Comparison of ENCODE assay signal across 28 cellular contexts in the genomic region with DNA sequence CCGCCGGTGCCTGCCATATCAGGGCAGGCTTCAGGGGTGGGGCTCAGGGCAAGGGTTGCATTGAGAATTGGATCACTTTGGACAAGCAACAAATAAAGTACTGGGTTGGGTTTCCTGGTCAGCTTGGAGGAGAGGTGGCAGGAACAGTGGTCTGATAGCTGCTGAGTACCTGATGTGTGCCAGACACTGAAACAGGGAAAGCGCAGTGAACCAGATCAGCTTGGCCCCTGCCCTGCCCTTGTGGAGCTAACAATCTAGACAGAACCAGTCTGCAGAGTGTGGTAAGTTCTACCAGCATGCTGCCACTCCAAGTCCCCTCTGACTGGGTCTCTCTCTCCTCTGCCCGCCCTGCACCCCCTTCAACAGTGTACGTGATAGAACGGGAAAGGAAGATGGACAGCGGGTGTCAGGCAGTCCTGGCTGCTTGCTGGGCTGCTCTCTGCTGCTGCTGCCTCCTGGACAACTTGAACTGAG. TPM values are rescaled to one million over a fixed set of nuclear protein-coding genes. Genes with fewer than 3 reads are reported as not detected.
DNase-seq lines count a peak whose midpoint lies in the region; ATAC-seq, FAIRE-seq and TF ChIP-seq lines count a peak whose summit lies in the region.
"Had no signal": no experiment of that assay in that cellular context is flagged by ENCODE, and none has a peak within 500 bp of the region (broad histone marks: within the 10 kb centered on the region; RNA-seq: fewer than 3 reads in every experiment).

No MANE protein-coding gene starts in this region.

- intact Hi-C loops in Right ventricle myocardium superior (cut with DNase I), result no loop called here

- FAIRE-seq in A549 (lab: Jason Lieb, UNC), result no peak
- FAIRE-seq: G401.6, islet of Langerhans had no signal

- WGBS in A549 (ENCODE audit: missing lambda C conversion rate), result 93% methylated on average over 7 of the region's 7 CpGs

- no peak overlapping the region for H3K9ac ChIP-seq in rectal smooth muscle tissue (ENCODE audit: low read length)

- no peak for TF ChIP-seq CTCF in A549 (IDR thresholded peaks at IDR 0.05)

- H3K9me3 ChIP-seq in A549, result no peaks in the 10 kb centered on the region
- H3K9me3 ChIP-seq: breast epithelium, lower lobe of right lung, ovary had no signal

- TF ChIP-seq POLR2A in A549 (IDR thresholded peaks at IDR 0.05; ENCODE audit: low read length), result no peak

- H3K4me2 ChIP-seq in A549, result no peak overlapping the region

- H3K4me1 ChIP-seq in A549 (0 out of 3 replicates have a peak, but pooled peaks cover 4% of the 10 kb centered on the region), rectal smooth muscle tissue (ENCODE audit: control insufficient read depth, insufficient read depth, low read length) (no peaks in the 10 kb centered on the region)
- H3K4me1 ChIP-seq: breast epithelium, lower lobe of right lung had no signal

- TF ChIP-seq RAD21 in A549 (conservative IDR thresholded peaks at IDR 0.05 in 1 of 2, IDR thresholded peaks at IDR 0.05 in 1 of 2), result no peak

- H3K4me3 ChIP-seq in A549 (no peak overlapping the region), rectal smooth muscle tissue (ENCODE audit: low read length) (peak overlapping the region; percentile 31)
- H3K4me3 ChIP-seq: breast epithelium, lower lobe of right lung, ovary had no signal

- DNase-seq in A549 (ENCODE audit: low read depth in 1 of 2, low spot score in 1 of 2) (no peak), Right ventricle myocardium superior (peak; percentile 57), left lobe of liver (ENCODE audit: low spot score) (no peak), middle frontal gyrus (ENCODE audit: extremely low spot score, low spot score) (no peak), NCI-H748 treated with DMSO at 0.1 percent for 48 hours (lab: John Stamatoyannopoulos, UW) (no peak), HEK293T (ENCODE audit: extremely low spot score) (no peak)
- DNase-seq: activated CD4-positive, alpha-beta T cell treated with anti-CD3 and anti-CD28 coated beads for 4 hours; activated effector memory CD4-positive, alpha-beta T cell treated with Interleukin-2 at 50 U/mL for 16 hours; activated T-cell treated with anti-CD3 and anti-CD28 coated beads for 4 hours; amygdala; lower lobe of right lung; midbrain; MV-4-11; NCI-H1436 treated with DMSO at 0.1 percent for 48 hours; NCI-H2081 treated with DMSO at 0.1 percent for 48 hours; NCI-H345; NCI-H82; nephron progenitor cell; ovary; stimulated activated CD4-positive, alpha-beta T cell treated with anti-CD3 and anti-CD28 coated beads, Interleukin-4, amount 100 ng/mL, for 4 hours; T-cell; WERI-Rb-1 had no signal

- no peaks in the 10 kb centered on the region for H3K27me3 ChIP-seq in rectal smooth muscle tissue (ENCODE audit: control insufficient read depth, insufficient read depth, low read length)
- H3K27me3 ChIP-seq: breast epithelium, ovary had no signal

- CTCF ChIA-PET in A549 (lab: Yijun Ruan, JAX) (interaction anchor here (1.0 to 42.9 kb wide), 3 partner anchors 10 to 124 kb away, joined by 3 to 1613 read pairs (median 3); a partner anchor contains a TSS), HEK293T (lab: Yijun Ruan, JAX) (interaction anchor here (2.5 kb wide), 1 partner anchor 12 kb away, joined by 8 read pairs; no protein-coding TSS in a partner anchor)

- ATAC-seq in A549 (peak; percentile 33 to 42; a peak in 3 of 6 replicates), Right ventricle myocardium superior (ENCODE audit: poor library complexity) (peak; percentile 86), left lobe of liver (peak; percentile 38), GM21515 (IDR thresholded peaks at IDR 0.05; ENCODE audit: unreplicated experiment) (no peak)
- ATAC-seq: activated naive CD4-positive, alpha-beta T cell treated with anti-CD3 and anti-CD28 coated beads, Interleukin-2, amount 50 U/mL, for 72 hours; T-cell had no signal

- POLR2A ChIA-PET in A549 (lab: Yijun Ruan, JAX), result no interaction called here
- POLR2A ChIA-PET in HEK293T (lab: Yijun Ruan, JAX), result no interaction called here

- no peak for TF ChIP-seq EP300 in A549 (IDR thresholded peaks at IDR 0.05)

- H3K36me3 ChIP-seq in rectal smooth muscle tissue (ENCODE audit: control insufficient read depth, insufficient read depth, low read length), result no peaks in the 10 kb centered on the region
- H3K36me3 ChIP-seq: breast epithelium, lower lobe of right lung, ovary, WERI-Rb-1 had no signal

- H3K27ac ChIP-seq in A549 (no peak overlapping the region), rectal smooth muscle tissue (ENCODE audit: low read depth, low read length) (no peak overlapping the region)
- H3K27ac ChIP-seq: breast epithelium, lower lobe of right lung, ovary, WERI-Rb-1 had no signal

TF ChIP-seq in A549, 52 proteins besides CTCF, POLR2A, EP300 and RAD21:
- TF ChIP-seq PHF8 (IDR thresholded peaks at IDR 0.05; ENCODE audit: borderline replicate concordance, low read depth) (no peak), HOXA7 (CRISPR knock-in tag; IDR thresholded peaks at IDR 0.05) (no peak), ZSCAN20 (CRISPR knock-in tag; IDR thresholded peaks at IDR 0.05) (no peak), FOSL2 (IDR thresholded peaks at IDR 0.05) (no peak), FOSL2 (CRISPR knock-in tag; IDR thresholded peaks at IDR 0.05) (no peak), ZC3H11A (IDR thresholded peaks at IDR 0.05) (no peak), POLR2AphosphoS2 (conservative IDR thresholded peaks at IDR 0.05; ENCODE audit: low read length) (no peak), MAFK (IDR thresholded peaks at IDR 0.05; ENCODE audit: partially characterized antibody) (no peak), JUNB (IDR thresholded peaks at IDR 0.05) (no peak), MAZ (IDR thresholded peaks at IDR 0.05; ENCODE audit: borderline replicate concordance, low read depth, low read length) (no peak), TFCP2L1 (CRISPR knock-in tag; IDR thresholded peaks at IDR 0.05) (no peak), HDAC2 (IDR thresholded peaks at IDR 0.05) (no peak), ZNF302 (CRISPR knock-in tag; IDR thresholded peaks at IDR 0.05) (no peak), FOSB (CRISPR knock-in tag; IDR thresholded peaks at IDR 0.05) (no peak), EHF (CRISPR knock-in tag; IDR thresholded peaks at IDR 0.05) (no peak), TP53 (CRISPR knock-in tag; IDR thresholded peaks at IDR 0.05) (no peak)

TF ChIP-seq in HEK293T, 16 proteins besides CTCF, POLR2A, EP300 and RAD21:
- TF ChIP-seq LEF1 (IDR thresholded peaks at IDR 0.05; ENCODE audit: borderline replicate concordance), result no peak

RNA-seq across cellular contexts. Expression of a gene that starts 53.4 kb away (rescaled TPM):
- polyA plus RNA-seq in A549 (2011; rRNA removed), result 76.8 and 82.8 TPM in 2 replicates
- polyA plus RNA-seq in A549 (2012; cell fraction: cytosol; rRNA removed), result 74.8 and 91.0 TPM in 2 replicates
- polyA plus RNA-seq in A549 (2012; cell fraction: nucleus; rRNA removed), result 35.1 and 41.8 TPM in 2 replicates
- polyA plus RNA-seq in A549 (2017; fragmentation: RNase III; extraction: RNeasy Plus Mini Kit Qiagen cat#74134 plus additional on column Dnase treatment), result 83.6 to 103 TPM (median 89.9 TPM) in 3 replicates
- polyA minus RNA-seq in A549 (2011; rRNA and poly(A)+ RNA removed), result 55.3 and 81.1 TPM in 2 replicates
- total RNA-seq in Right ventricle myocardium superior, result 58.3 TPM
- total RNA-seq in left lobe of liver, result 24.6 TPM
